ENCODE assay signal across 11 cellular contexts in genomic region chr19:29525901-29526729, GRCh38. TPM values are rescaled to one million over a fixed set of nuclear protein-coding genes. Genes with fewer than 3 reads are reported as not detected.
DNase-seq lines count a peak whose midpoint lies in the region; ATAC-seq and TF ChIP-seq lines count a peak whose summit lies in the region.
"Had no signal": no experiment of that assay in that cellular context is flagged by ENCODE, and none has a peak within 500 bp of the region (broad histone marks: within the 10 kb centered on the region; RNA-seq: fewer than 3 reads in every experiment).

TSS of gene VSTM2B (plus strand) at chr19:29525994. CDS start at chr19:29526584, 590 bp downstream.

- no peaks in the 10 kb centered on the region for H3K36me3 ChIP-seq in WERI-Rb-1
- H3K36me3 ChIP-seq: MG63 had no signal

- H3K4me3 ChIP-seq in WERI-Rb-1 (ENCODE audit: low read depth, low read length): no peak within 1 kb of the TSS
- H3K4me3 ChIP-seq: MG63 had no signal

- peak within 1 kb of the TSS; percentile 54 for H3K4me3 Mint-ChIP-seq in activated CD4-positive, alpha-beta T cell treated with anti-CD3 and anti-CD28 coated beads, Interleukin-2, amount 10 ng/mL, durations not matched to agents 24 days and 14 days
- H3K4me3 Mint-ChIP-seq in activated T-helper 17 cell treated with anti-CD3 and anti-CD28 coated beads, Interleukin-2, amount 50 U/mL, for 72 hours: peak within 1 kb of the TSS; percentile 31
- H3K4me3 Mint-ChIP-seq in immature natural killer cell: peak within 1 kb of the TSS; percentile 40 to 66 (median 45)
- H3K4me3 Mint-ChIP-seq in stimulated activated effector memory CD8-positive, alpha-beta T cell treated with anti-CD3 and anti-CD28 coated beads, Interleukin-12 subunit alpha, Interleukin-12 subunit beta, amount 100 ng/mL, for 72 hours: peak within 1 kb of the TSS; percentile 66

- no peaks in the 10 kb centered on the region for H3K9me3 Mint-ChIP-seq in activated CD4-positive, alpha-beta T cell treated with anti-CD3 and anti-CD28 coated beads, Interleukin-2, amount 10 ng/mL, durations not matched to agents 24 days and 14 days
- no peaks in the 10 kb centered on the region for H3K9me3 Mint-ChIP-seq in activated T-helper 17 cell treated with anti-CD3 and anti-CD28 coated beads, Interleukin-2, amount 50 U/mL, for 72 hours
- H3K9me3 Mint-ChIP-seq in immature natural killer cell: peaks cover 0 to 2% (median 0%) of the 10 kb centered on the region in 6 donors
- no peaks in the 10 kb centered on the region for H3K9me3 Mint-ChIP-seq in stimulated activated effector memory CD8-positive, alpha-beta T cell treated with anti-CD3 and anti-CD28 coated beads, Interleukin-12 subunit alpha, Interleukin-12 subunit beta, amount 100 ng/mL, for 72 hours

- H3K27ac Mint-ChIP-seq in activated CD4-positive, alpha-beta T cell treated with anti-CD3 and anti-CD28 coated beads, Interleukin-2, amount 10 ng/mL, durations not matched to agents 24 days and 14 days: peak within 1 kb of the TSS; percentile 63
- H3K27ac Mint-ChIP-seq in activated T-helper 17 cell treated with anti-CD3 and anti-CD28 coated beads, Interleukin-2, amount 50 U/mL, for 72 hours: no peak within 1 kb of the TSS
- no peak within 1 kb of the TSS for H3K27ac Mint-ChIP-seq in immature natural killer cell
- H3K27ac Mint-ChIP-seq in stimulated activated effector memory CD8-positive, alpha-beta T cell treated with anti-CD3 and anti-CD28 coated beads, Interleukin-12 subunit alpha, Interleukin-12 subunit beta, amount 100 ng/mL, for 72 hours: no peak within 1 kb of the TSS

- peaks cover 91% of the 10 kb centered on the region for H3K27me3 ChIP-seq in WERI-Rb-1 (ENCODE audit: insufficient read depth, low read depth, severe bottlenecking)

- H3K9me3 ChIP-seq in WERI-Rb-1 (ENCODE audit: severe bottlenecking): peaks cover 18% of the 10 kb centered on the region
- H3K9me3 ChIP-seq: MG63 had no signal

- intact Hi-C loops in activated CD4-positive, alpha-beta T cell treated with anti-CD3 and anti-CD28 coated beads, Interleukin-2, amount 10 ng/mL, durations not matched to agents 24 days and 14 days (cut with micrococcal nuclease): loop anchor here (5.0 to 10.0 kb wide), 3 partner anchors 51 to 799 kb away; no protein-coding TSS in a partner anchor

- no peak for ATAC-seq in activated T-helper 17 cell treated with anti-CD3 and anti-CD28 coated beads, Interleukin-2, amount 50 U/mL, for 72 hours (replicated peaks)
- ATAC-seq in stimulated activated effector memory CD8-positive, alpha-beta T cell treated with anti-CD3 and anti-CD28 coated beads, Interleukin-12 subunit alpha, Interleukin-12 subunit beta, amount 100 ng/mL, for 72 hours: no peak
- ATAC-seq: Panc1, sciatic nerve had no signal

- DNase-seq in activated CD4-positive, alpha-beta T cell treated with anti-CD3 and anti-CD28 coated beads, Interleukin-2, amount 10 ng/mL, durations not matched to agents 24 days and 14 days: no peak
- no peak for DNase-seq in activated CD4-positive, alpha-beta T cell treated with anti-CD3 and anti-CD28 coated beads for 4 hours
- DNase-seq in immature natural killer cell (no peak), WERI-Rb-1 (no peak), cerebellar nuclear complex (lab: John Stamatoyannopoulos, UW) (no peak), DMS153 treated with DMSO at 0.1 percent for 48 hours (lab: John Stamatoyannopoulos, UW; ENCODE audit: unreplicated experiment) (no peak)
- DNase-seq in stimulated activated effector memory CD8-positive, alpha-beta T cell treated with anti-CD3 and anti-CD28 coated beads, Interleukin-12 subunit alpha, Interleukin-12 subunit beta, amount 100 ng/mL, for 72 hours (ENCODE audit: low spot score in 2 of 2): no peak
- DNase-seq: MG63 had no signal

- no peak within 1 kb of the TSS for H3K27ac ChIP-seq in WERI-Rb-1

- peaks cover 20% of the 10 kb centered on the region for H3K4me1 Mint-ChIP-seq in activated CD4-positive, alpha-beta T cell treated with anti-CD3 and anti-CD28 coated beads, Interleukin-2, amount 10 ng/mL, durations not matched to agents 24 days and 14 days
- H3K4me1 Mint-ChIP-seq in activated T-helper 17 cell treated with anti-CD3 and anti-CD28 coated beads, Interleukin-2, amount 50 U/mL, for 72 hours: peaks cover 6% of the 10 kb centered on the region
- H3K4me1 Mint-ChIP-seq in immature natural killer cell: peaks cover 16 to 24% of the 10 kb centered on the region in 2 donors
- H3K4me1 Mint-ChIP-seq in stimulated activated effector memory CD8-positive, alpha-beta T cell treated with anti-CD3 and anti-CD28 coated beads, Interleukin-12 subunit alpha, Interleukin-12 subunit beta, amount 100 ng/mL, for 72 hours: peaks cover 37% of the 10 kb centered on the region

- TF ChIP-seq CTCF in WERI-Rb-1 (IDR thresholded peaks at IDR 0.05; ENCODE audit: low read depth, low read length): no peak

- peaks cover 62% of the 10 kb centered on the region for H3K27me3 Mint-ChIP-seq in activated CD4-positive, alpha-beta T cell treated with anti-CD3 and anti-CD28 coated beads, Interleukin-2, amount 10 ng/mL, durations not matched to agents 24 days and 14 days
- H3K27me3 Mint-ChIP-seq in activated T-helper 17 cell treated with anti-CD3 and anti-CD28 coated beads, Interleukin-2, amount 50 U/mL, for 72 hours: peaks cover 43% of the 10 kb centered on the region
- H3K27me3 Mint-ChIP-seq in immature natural killer cell (ENCODE audit: low read depth in 3 of 3): peaks cover 9 to 39% (median 28%) of the 10 kb centered on the region in 3 donors

- H3K36me3 Mint-ChIP-seq in activated CD4-positive, alpha-beta T cell treated with anti-CD3 and anti-CD28 coated beads, Interleukin-2, amount 10 ng/mL, durations not matched to agents 24 days and 14 days (ENCODE audit: low read depth): peaks cover 5% of the 10 kb centered on the region
- peaks cover 16% of the 10 kb centered on the region for H3K36me3 Mint-ChIP-seq in activated T-helper 17 cell treated with anti-CD3 and anti-CD28 coated beads, Interleukin-2, amount 50 U/mL, for 72 hours (ENCODE audit: low read depth)
- no peaks in the 10 kb centered on the region for H3K36me3 Mint-ChIP-seq in immature natural killer cell
- H3K36me3 Mint-ChIP-seq in stimulated activated effector memory CD8-positive, alpha-beta T cell treated with anti-CD3 and anti-CD28 coated beads, Interleukin-12 subunit alpha, Interleukin-12 subunit beta, amount 100 ng/mL, for 72 hours: no peaks in the 10 kb centered on the region

RNA-seq across cellular contexts. Expression of gene VSTM2B, which starts in this region (rescaled TPM):
- not detected in 2 replicates for total RNA-seq in activated CD4-positive, alpha-beta T cell treated with anti-CD3 and anti-CD28 coated beads, Interleukin-2, amount 10 ng/mL, durations not matched to agents 24 days and 14 days
- total RNA-seq in activated T-helper 17 cell treated with anti-CD3 and anti-CD28 coated beads, Interleukin-2, amount 50 U/mL, for 72 hours: not detected
- under 1 TPM in 2 of 3 donors, not detected in 1; 0.41 to 0.48 TPM for polyA plus RNA-seq in immature natural killer cell
- total RNA-seq: sciatic nerve had no signal
